Comparison of ENCODE assay signal across 3 cellular contexts in genomic region chr2:95646274-95646994, GRCh38. TPM values are rescaled to one million over a fixed set of nuclear protein-coding genes. Genes with fewer than 3 reads are reported as not detected.
"Had no signal": no experiment of that assay in that cellular context is flagged by ENCODE, and none has a peak within 500 bp of the region (broad histone marks: within the 10 kb centered on the region; RNA-seq: fewer than 3 reads in every experiment).

No MANE protein-coding gene starts in this region.

RNA-seq across cellular contexts. Expression of gene TRIM43, which starts 54.6 kb away (rescaled TPM):
- total RNA-seq: HT-29, IMR-90, SJCRH30 had no signal
- polyA plus RNA-seq: IMR-90 had no signal
